1 cellular context compared by ENCODE assay signal in genomic region chr10:49273082-49273465, GRCh38.
TF ChIP-seq lines count a peak whose summit lies in the region.

No MANE protein-coding gene starts in this region.

TF ChIP-seq in GM12878, 131 proteins besides CTCF, POLR2A, EP300 and RAD21 (continued from another document):
- TF ChIP-seq CREM (IDR thresholded peaks at IDR 0.05; ENCODE audit: low read depth), result no peak
- TF ChIP-seq HDAC2 (IDR thresholded peaks at IDR 0.05), result no peak
- TF ChIP-seq SREBF1 (IDR thresholded peaks at IDR 0.05; ENCODE audit: low read length), result no peak
- no peak for TF ChIP-seq RB1 (IDR thresholded peaks at IDR 0.05; ENCODE audit: borderline replicate concordance)
- TF ChIP-seq SMC3 (IDR thresholded peaks at IDR 0.05; ENCODE audit: borderline replicate concordance, low read length), result no peak
